ENCODE assay signal across 14 cellular contexts in genomic region chr2:172467382-172467781, GRCh38. TPM values are rescaled to one million over a fixed set of nuclear protein-coding genes. Genes with fewer than 3 reads are reported as not detected.
A peak's percentile ranks its signal among the peaks of the same experiment; 100 is the strongest.
DNase-seq lines count a peak whose midpoint lies in the region; ATAC-seq and TF ChIP-seq lines count a peak whose summit lies in the region.
"Had no signal": no experiment of that assay in that cellular context is flagged by ENCODE, and none has a peak within 500 bp of the region (broad histone marks: within the 10 kb centered on the region; RNA-seq: fewer than 3 reads in every experiment).

No MANE protein-coding gene starts in this region.

- H3K27ac ChIP-seq in cardiac muscle cell (no peak overlapping the region), left ventricle myocardium inferior (replicated peaks) (no peak overlapping the region)

- ATAC-seq in HG03039 (IDR thresholded peaks at IDR 0.05; ENCODE audit: unreplicated experiment) (no peak), HG02970 (IDR thresholded peaks at IDR 0.05; ENCODE audit: low FRiP score, unreplicated experiment) (no peak)

- DNase-seq in cardiac muscle cell (ENCODE audit: low read depth in 1 of 2, low spot score in 1 of 2) (peak in 1 of 2 donors; percentile 54), left ventricle myocardium inferior (no peak), NB4 (ENCODE audit: low read depth) (peak; percentile 28), choroid plexus epithelial cell (ENCODE audit: low read depth) (peak; percentile 60), NCI-H2107 treated with DMSO at 0.1 percent for 48 hours (lab: John Stamatoyannopoulos, UW; ENCODE audit: unreplicated experiment) (no peak)
- no peak for DNase-seq in stimulated activated CD4-positive, alpha-beta T cell treated with anti-CD3 and anti-CD28 coated beads, Interleukin-2, amount 100 ng/mL, for 48 hours
- DNase-seq: activated naive CD4-positive, alpha-beta T cell; cerebellar nuclear complex; NCI-H2081 treated with DMSO at 0.1 percent for 48 hours; NCI-H82; SHP77 had no signal

- no peaks in the 10 kb centered on the region for H3K27me3 ChIP-seq in cardiac muscle cell
- no peaks in the 10 kb centered on the region for H3K27me3 ChIP-seq in left ventricle myocardium inferior (ENCODE audit: low read depth)
- H3K27me3 ChIP-seq: tibial nerve had no signal

- intact Hi-C loops in left ventricle myocardium inferior (cut with micrococcal nuclease) = loop anchor here (5.0 kb wide), 1 partner anchor 295 kb away; no protein-coding TSS in a partner anchor

- TF ChIP-seq POLR2A in NB4 (IDR thresholded peaks at IDR 0.05; ENCODE audit: extremely low read depth, insufficient read length) = no peak

- TF ChIP-seq CTCF in cardiac muscle cell (IDR thresholded peaks at IDR 0.05; ENCODE audit: low read depth, low read length) (peak; percentile 24), left ventricle myocardium inferior (IDR thresholded peaks at IDR 0.05; ENCODE audit: borderline replicate concordance) (no peak), NB4 (IDR thresholded peaks at IDR 0.05; ENCODE audit: low read depth, low read length) (peak; percentile 32), choroid plexus epithelial cell (conservative IDR thresholded peaks at IDR 0.05; ENCODE audit: low read depth, low read length) (peak; percentile 68)

- H3K36me3 ChIP-seq in cardiac muscle cell = no peaks in the 10 kb centered on the region
- peaks cover 23% of the 10 kb centered on the region for H3K36me3 ChIP-seq in left ventricle myocardium inferior

- H3K4me1 ChIP-seq in cardiac muscle cell (ENCODE audit: low read depth) = peaks cover 4% of the 10 kb centered on the region
- H3K4me1 ChIP-seq in left ventricle myocardium inferior = peaks cover 42% of the 10 kb centered on the region

- H3K4me3 ChIP-seq in cardiac muscle cell (no peak overlapping the region), left ventricle myocardium inferior (no peak overlapping the region), NB4 (ENCODE audit: low read depth, low read length) (no peak overlapping the region), choroid plexus epithelial cell (ENCODE audit: low read depth, low read length) (no peak overlapping the region)
- H3K4me3 ChIP-seq: tibial nerve had no signal

- H3K9me3 ChIP-seq in cardiac muscle cell (ENCODE audit: low read depth) (no peaks in the 10 kb centered on the region), left ventricle myocardium inferior (replicated peaks) (no peaks in the 10 kb centered on the region)
- H3K9me3 ChIP-seq: tibial nerve had no signal

RNA-seq across cellular contexts. Expression of gene ITGA6, which starts 40.0 kb away (rescaled TPM):
- total RNA-seq in cardiac muscle cell (20.5 and 28.3 TPM in 2 replicates), left ventricle myocardium inferior (42.0 TPM)
- polyA plus RNA-seq in cardiac muscle cell = 16.3 and 22.3 TPM in 2 replicates

Comparison
In these comparisons a context has a peak if more than half of its experiments do, and no peak if none do; other contexts are left out.
1. DNase-seq: peak in NB4 (single experiment) and choroid plexus epithelial cell (single experiment); none in left ventricle myocardium inferior (single experiment), NCI-H2107 treated with DMSO at 0.1 percent for 48 hours (single experiment) and stimulated activated CD4-positive, alpha-beta T cell treated with anti-CD3 and anti-CD28 coated beads, Interleukin-2, amount 100 ng/mL, for 48 hours (0 of 2).